In the genomic region with DNA sequence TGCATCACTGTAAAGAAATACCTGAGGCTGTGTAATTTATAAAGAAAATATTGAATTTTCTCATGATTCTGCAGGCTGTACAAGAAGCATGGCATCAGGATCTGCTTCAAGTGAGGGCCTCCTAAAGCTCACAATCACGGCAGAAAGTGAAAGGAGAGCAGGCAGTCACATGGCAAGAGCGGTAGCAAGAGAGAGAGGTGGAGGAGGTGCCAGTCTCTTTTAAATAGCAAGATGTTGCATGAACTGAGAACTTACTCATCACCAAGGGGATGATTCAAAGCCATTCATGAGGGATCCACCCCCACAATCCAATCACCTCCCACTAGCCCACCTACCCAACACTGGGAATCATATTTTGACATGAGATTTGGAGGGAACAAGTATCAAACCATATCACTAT, we compare ENCODE assay signal across 26 cellular contexts.
DNase-seq lines count a peak whose midpoint lies in the region; ATAC-seq and TF ChIP-seq lines count a peak whose summit lies in the region.
"Had no signal": no experiment of that assay in that cellular context is flagged by ENCODE, and none has a peak within 500 bp of the region (broad histone marks: within the 10 kb centered on the region; RNA-seq: fewer than 3 reads in every experiment).

No MANE protein-coding gene starts in this region.

- H3K9me3 Mint-ChIP-seq in activated CD4-positive, alpha-beta T cell treated with anti-CD3 and anti-CD28 coated beads, Interleukin-2, amount 10 ng/mL, durations not matched to agents 24 days and 14 days, result peaks cover 3% of the 10 kb centered on the region
- H3K9me3 Mint-ChIP-seq in activated CD4-positive, alpha-beta T cell treated with anti-CD3 and anti-CD28 coated beads for 36 hours (ENCODE audit: low read depth), result peaks cover 6% of the 10 kb centered on the region
- H3K9me3 Mint-ChIP-seq: brain had no signal

- H3K9me3 ChIP-seq in RWPE2 (ENCODE audit: severe bottlenecking), result no peaks in the 10 kb centered on the region
- H3K9me3 ChIP-seq in Karpas-422 (ENCODE audit: low read length), result no peaks in the 10 kb centered on the region
- H3K9me3 ChIP-seq: Peyer's patch had no signal

- H3K4me1 ChIP-seq in RWPE2 (ENCODE audit: insufficient read depth, poor library complexity, severe bottlenecking) (peaks cover 5% of the 10 kb centered on the region), Karpas-422 (ENCODE audit: low read length) (no peaks in the 10 kb centered on the region)
- H3K4me1 ChIP-seq: esophagus muscularis mucosa, Peyer's patch had no signal

- H3K27ac Mint-ChIP-seq in activated CD4-positive, alpha-beta T cell treated with anti-CD3 and anti-CD28 coated beads, Interleukin-2, amount 10 ng/mL, durations not matched to agents 24 days and 14 days, result no peak overlapping the region
- no peak overlapping the region for H3K27ac Mint-ChIP-seq in activated CD4-positive, alpha-beta T cell treated with anti-CD3 and anti-CD28 coated beads for 36 hours
- H3K27ac Mint-ChIP-seq: activated T-cell treated with anti-CD3 and anti-CD28 coated beads, Interleukin-2, amount 50 U/mL, for 24 hours; B cell; brain; naive thymus-derived CD4-positive, alpha-beta T cell; stimulated activated effector memory CD8-positive, alpha-beta T cell treated with anti-CD3 and anti-CD28 coated beads, Interleukin-12 subunit alpha, Interleukin-12 subunit beta, amount 100 ng/mL, for 72 hours; T-helper 17 cell had no signal

- H3K27ac ChIP-seq in RWPE2 (ENCODE audit: poor library complexity, severe bottlenecking) (no peak overlapping the region), Karpas-422 (ENCODE audit: low read length) (no peak overlapping the region)
- H3K27ac ChIP-seq: esophagus muscularis mucosa, Peyer's patch had no signal

- no peak overlapping the region for H3K4me3 ChIP-seq in RWPE2 (ENCODE audit: severe bottlenecking)
- H3K4me3 ChIP-seq in Karpas-422 (ENCODE audit: low read length), result no peak overlapping the region
- H3K4me3 ChIP-seq: esophagus muscularis mucosa, MG63, Peyer's patch had no signal

- POLR2A ChIA-PET in activated CD4-positive, alpha-beta T cell treated with anti-CD3 and anti-CD28 coated beads for 36 hours (lab: Charles Lee), result no interaction called here

- no peaks in the 10 kb centered on the region for H3K9me2 ChIP-seq in Karpas-422 (replicated peaks; ENCODE audit: insufficient read depth, low read length)

- H3K4me3 Mint-ChIP-seq in activated CD4-positive, alpha-beta T cell treated with anti-CD3 and anti-CD28 coated beads, Interleukin-2, amount 10 ng/mL, durations not matched to agents 24 days and 14 days, result no peak overlapping the region
- no peak overlapping the region for H3K4me3 Mint-ChIP-seq in activated CD4-positive, alpha-beta T cell treated with anti-CD3 and anti-CD28 coated beads for 36 hours
- H3K4me3 Mint-ChIP-seq: activated T-cell treated with anti-CD3 and anti-CD28 coated beads, Interleukin-2, amount 50 U/mL, for 24 hours; B cell; brain; naive thymus-derived CD4-positive, alpha-beta T cell; stimulated activated effector memory CD8-positive, alpha-beta T cell treated with anti-CD3 and anti-CD28 coated beads, Interleukin-12 subunit alpha, Interleukin-12 subunit beta, amount 100 ng/mL, for 72 hours; T-helper 17 cell had no signal

- H3K27me3 ChIP-seq in RWPE2 (ENCODE audit: insufficient read depth, poor library complexity, severe bottlenecking) (no peaks in the 10 kb centered on the region), Karpas-422 (ENCODE audit: low read length) (no peaks in the 10 kb centered on the region)
- H3K27me3 ChIP-seq: esophagus muscularis mucosa, MG63, Peyer's patch had no signal

- no peaks in the 10 kb centered on the region for H4K20me1 ChIP-seq in Karpas-422 (ENCODE audit: insufficient read depth, low read depth, low read length)

- H3K4me2 ChIP-seq in Karpas-422 (ENCODE audit: low read depth, low read length, poor library complexity, severe bottlenecking), result no peak overlapping the region

- H3K27me3 Mint-ChIP-seq in activated CD4-positive, alpha-beta T cell treated with anti-CD3 and anti-CD28 coated beads, Interleukin-2, amount 10 ng/mL, durations not matched to agents 24 days and 14 days, result no peaks in the 10 kb centered on the region
- no peaks in the 10 kb centered on the region for H3K27me3 Mint-ChIP-seq in activated CD4-positive, alpha-beta T cell treated with anti-CD3 and anti-CD28 coated beads for 36 hours
- H3K27me3 Mint-ChIP-seq: activated T-cell treated with anti-CD3 and anti-CD28 coated beads, Interleukin-2, amount 50 U/mL, for 24 hours; brain; T-helper 17 cell had no signal

- no peak for TF ChIP-seq CTCF in RWPE2 (IDR thresholded peaks at IDR 0.05; ENCODE audit: poor library complexity, severe bottlenecking)

- no peaks in the 10 kb centered on the region for H3K36me3 ChIP-seq in RWPE2 (ENCODE audit: low read depth)
- no peaks in the 10 kb centered on the region for H3K36me3 ChIP-seq in Karpas-422 (ENCODE audit: insufficient read depth, low read length)
- H3K36me3 ChIP-seq: esophagus muscularis mucosa, MG63, Peyer's patch had no signal

- no peak overlapping the region for H2AFZ ChIP-seq in Karpas-422 (ENCODE audit: low read length)

- H3K36me3 Mint-ChIP-seq in activated CD4-positive, alpha-beta T cell treated with anti-CD3 and anti-CD28 coated beads, Interleukin-2, amount 10 ng/mL, durations not matched to agents 24 days and 14 days (ENCODE audit: low read depth), result no peaks in the 10 kb centered on the region
- H3K36me3 Mint-ChIP-seq in activated CD4-positive, alpha-beta T cell treated with anti-CD3 and anti-CD28 coated beads for 36 hours (ENCODE audit: low read depth), result no peaks in the 10 kb centered on the region
- H3K36me3 Mint-ChIP-seq: brain; naive thymus-derived CD4-positive, alpha-beta T cell; stimulated activated effector memory CD8-positive, alpha-beta T cell treated with anti-CD3 and anti-CD28 coated beads, Interleukin-12 subunit alpha, Interleukin-12 subunit beta, amount 100 ng/mL, for 72 hours had no signal

- H3K79me2 ChIP-seq in Karpas-422 (ENCODE audit: low read length), result no peaks in the 10 kb centered on the region

- peak; percentile 22 for DNase-seq in activated CD4-positive, alpha-beta T cell treated with anti-CD3 and anti-CD28 coated beads, Interleukin-2, amount 10 ng/mL, durations not matched to agents 24 days and 14 days
- no peak for DNase-seq in activated CD4-positive, alpha-beta T cell treated with anti-CD3 and anti-CD28 coated beads for 36 hours
- DNase-seq in RWPE2 (ENCODE audit: low spot score) (no peak), fibroblast of peridontal ligament (ENCODE audit: extremely low read depth) (peak; percentile 15), renal cortical epithelial cell (ENCODE audit: low read depth) (peak; percentile 78), mucosa of gallbladder (ENCODE audit: low spot score) (no peak), retina (no peak), Karpas-422 (no peak)
- DNase-seq: 8988T; activated CD4-positive, alpha-beta T cell treated with anti-CD3 and anti-CD28 coated beads for 4 hours; activated gamma-delta T cell treated with Interleukin-2 at 50 U/mL for 16 hours; activated T-cell treated with anti-CD3 and anti-CD28 coated beads, Interleukin-2, amount 50 U/mL, for 24 hours; effector CD4-positive, alpha-beta T cell; GDM1; GOT3; mesendoderm; MG63; naive thymus-derived CD4-positive, alpha-beta T cell; NCI-H1436; NCI-H510A treated with DMSO at 0.1 percent for 48 hours; Peyer's patch; T-helper 17 cell had no signal

- no peaks in the 10 kb centered on the region for H3K4me1 Mint-ChIP-seq in activated CD4-positive, alpha-beta T cell treated with anti-CD3 and anti-CD28 coated beads, Interleukin-2, amount 10 ng/mL, durations not matched to agents 24 days and 14 days
- H3K4me1 Mint-ChIP-seq in activated CD4-positive, alpha-beta T cell treated with anti-CD3 and anti-CD28 coated beads for 36 hours, result no peaks in the 10 kb centered on the region
- H3K4me1 Mint-ChIP-seq: B cell; naive thymus-derived CD4-positive, alpha-beta T cell; stimulated activated effector memory CD8-positive, alpha-beta T cell treated with anti-CD3 and anti-CD28 coated beads, Interleukin-12 subunit alpha, Interleukin-12 subunit beta, amount 100 ng/mL, for 72 hours; T-helper 17 cell had no signal

- H3K9ac ChIP-seq in Karpas-422 (ENCODE audit: low read length), result no peak overlapping the region

- ATAC-seq in activated CD4-positive, alpha-beta T cell treated with anti-CD3 and anti-CD28 coated beads for 36 hours, result no peak
- peak; percentile 54; the same call in 2 of the 3 replicates for ATAC-seq in RWPE2 (ENCODE audit: low read depth)
- ATAC-seq: naive thymus-derived CD4-positive, alpha-beta T cell; stimulated activated effector memory CD8-positive, alpha-beta T cell treated with anti-CD3 and anti-CD28 coated beads, Interleukin-12 subunit alpha, Interleukin-12 subunit beta, amount 100 ng/mL, for 72 hours; T-helper 17 cell had no signal

- intact Hi-C loops in activated CD4-positive, alpha-beta T cell treated with anti-CD3 and anti-CD28 coated beads, Interleukin-2, amount 10 ng/mL, durations not matched to agents 24 days and 14 days (cut with micrococcal nuclease), result no loop called here
- intact Hi-C loops in activated CD4-positive, alpha-beta T cell treated with anti-CD3 and anti-CD28 coated beads for 36 hours (cut with DNase I, micrococcal nuclease), result no loop called here

- CTCF ChIA-PET in activated CD4-positive, alpha-beta T cell treated with anti-CD3 and anti-CD28 coated beads for 36 hours (lab: Charles Lee), result no interaction called here

Comparison
In these comparisons a context has a peak if more than half of its experiments do, and no peak if none do; other contexts are left out.
1. DNase-seq: peak in activated CD4-positive, alpha-beta T cell treated with anti-CD3 and anti-CD28 coated beads, Interleukin-2, amount 10 ng/mL, durations not matched to agents 24 days and 14 days (single experiment), fibroblast of peridontal ligament (single experiment) and renal cortical epithelial cell (single experiment); none in activated CD4-positive, alpha-beta T cell treated with anti-CD3 and anti-CD28 coated beads for 36 hours (single experiment), RWPE2 (single experiment), mucosa of gallbladder (single experiment), retina (single experiment) and Karpas-422 (single experiment).